Comparison of ENCODE assay signal across 15 cellular contexts in the genomic region with DNA sequence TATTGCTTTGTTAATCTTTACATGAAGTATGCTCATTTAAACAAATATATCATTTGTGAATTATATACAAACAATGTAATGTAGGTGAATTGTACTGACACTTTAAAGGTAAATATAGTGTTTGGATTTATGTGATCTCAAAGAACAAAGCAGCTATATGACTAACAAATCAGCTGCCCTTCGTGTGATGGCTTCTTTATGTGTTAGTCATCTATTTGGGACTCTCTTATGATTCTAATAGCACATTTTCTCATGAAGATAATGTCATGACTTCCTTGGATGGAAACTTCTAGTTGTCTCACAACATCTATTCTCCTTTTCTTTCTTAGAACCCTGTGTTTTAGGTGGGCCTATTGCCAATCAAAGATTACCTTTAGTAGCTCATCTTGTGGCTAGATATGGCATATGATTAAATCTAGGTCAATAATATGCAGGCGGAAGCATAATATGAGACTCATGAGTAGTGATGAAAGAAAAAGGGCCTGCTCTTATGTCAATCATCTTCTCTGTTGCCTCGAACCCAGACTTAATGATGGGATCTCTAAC. TPM values are rescaled to one million over a fixed set of nuclear protein-coding genes. Genes with fewer than 3 reads are reported as not detected.
A peak's percentile ranks its signal among the peaks of the same experiment; 100 is the strongest.
DNase-seq lines count a peak whose midpoint lies in the region; ATAC-seq and TF ChIP-seq lines count a peak whose summit lies in the region.
"Had no signal": no experiment of that assay in that cellular context is flagged by ENCODE, and none has a peak within 500 bp of the region (broad histone marks: within the 10 kb centered on the region; RNA-seq: fewer than 3 reads in every experiment).

No MANE protein-coding gene starts in this region.

- H3K4me1 ChIP-seq in PC-3 (ENCODE audit: insufficient read depth, low read length) = peaks cover 12% of the 10 kb centered on the region; the same call in 1 of the 2 replicates

- H3K9ac ChIP-seq in PC-3 (ENCODE audit: low read length) = no peak overlapping the region

- ATAC-seq in activated CD4-positive, alpha-beta T cell treated with anti-CD3 and anti-CD28 coated beads for 36 hours = peak; percentile 3
- ATAC-seq in PC-3 (peak; percentile 95), HG03442 (IDR thresholded peaks at IDR 0.05; ENCODE audit: unreplicated experiment) (no peak), Right ventricle myocardium inferior (no peak)

- H3F3A ChIP-seq in PC-3 (ENCODE audit: low read length, unreplicated experiment) = no peaks in the 10 kb centered on the region

- peaks cover 8% of the 10 kb centered on the region for H3K4me1 Mint-ChIP-seq in activated CD4-positive, alpha-beta T cell treated with anti-CD3 and anti-CD28 coated beads for 36 hours
- H3K4me1 Mint-ChIP-seq: brain had no signal

- no peaks in the 10 kb centered on the region for H4K20me1 ChIP-seq in PC-3 (ENCODE audit: low read length)

- no peak overlapping the region for H3K4me3 Mint-ChIP-seq in activated CD4-positive, alpha-beta T cell treated with anti-CD3 and anti-CD28 coated beads for 36 hours
- H3K4me3 Mint-ChIP-seq: brain had no signal

- 0 out of 2 replicates have a peak overlapping the region, but pooled peaks have one; percentile 11 for H3K4me2 ChIP-seq in PC-3 (ENCODE audit: low read length)
- H3K4me2 ChIP-seq: hepatocyte had no signal

- POLR2A ChIA-PET in activated CD4-positive, alpha-beta T cell treated with anti-CD3 and anti-CD28 coated beads for 36 hours (lab: Charles Lee) = no interaction called here
- POLR2A ChIA-PET in PC-3 (lab: Charles Lee; ENCODE audit: unreplicated experiment) = interaction anchor here (0.6 kb wide), 1 partner anchor 45 kb away, joined by 10 read pairs; the partner anchor contains the start of gene TMEM106B

- TF ChIP-seq CTCF in PC-3 (conservative IDR thresholded peaks at IDR 0.05; ENCODE audit: low read depth, low read length) (no peak), epithelial cell of esophagus (IDR thresholded peaks at IDR 0.05; ENCODE audit: insufficient read depth, low read depth, low read length, missing control alignments) (no peak)

- CTCF ChIA-PET in activated CD4-positive, alpha-beta T cell treated with anti-CD3 and anti-CD28 coated beads for 36 hours (lab: Charles Lee) = no interaction called here
- CTCF ChIA-PET in PC-3 (lab: Charles Lee) = no interaction called here

- no peak for DNase-seq in activated CD4-positive, alpha-beta T cell treated with anti-CD3 and anti-CD28 coated beads for 36 hours
- DNase-seq in activated CD4-positive, alpha-beta T cell treated with anti-CD3 and anti-CD28 coated beads, Interleukin-2, amount 50 U/mL, for 1 hour = no peak
- DNase-seq in PC-3 (peak; percentile 43), epithelial cell of esophagus (ENCODE audit: low read depth) (peak; percentile 70), renal cortical epithelial cell (ENCODE audit: low read depth) (peak; percentile 62), HUDEP-2 (lab: John Stamatoyannopoulos, UW; ENCODE audit: unreplicated experiment in 76 of 76) (no peak), Right ventricle myocardium inferior (ENCODE audit: missing footprints) (no peak)
- DNase-seq: activated CD4-positive, alpha-beta T cell treated with anti-CD3 and anti-CD28 coated beads for 48 hours; NCI-H1105; NCI-H446 treated with DMSO at 0.1 percent for 48 hours had no signal

- peaks cover 9% of the 10 kb centered on the region for H3K36me3 Mint-ChIP-seq in activated CD4-positive, alpha-beta T cell treated with anti-CD3 and anti-CD28 coated beads for 36 hours (ENCODE audit: low read depth)
- H3K36me3 Mint-ChIP-seq: brain had no signal

- no peaks in the 10 kb centered on the region for H3K9me3 ChIP-seq in PC-3 (ENCODE audit: low read length)
- H3K9me3 ChIP-seq: thoracic aorta had no signal

- H3K79me2 ChIP-seq in PC-3 (ENCODE audit: low read length) = no peaks in the 10 kb centered on the region
- H3K79me2 ChIP-seq: hepatocyte had no signal

- no peaks in the 10 kb centered on the region for H3K27me3 ChIP-seq in PC-3 (ENCODE audit: low read length)
- H3K27me3 ChIP-seq: hepatocyte had no signal

- H3K36me3 ChIP-seq in PC-3 (ENCODE audit: low read depth, low read length) = no peaks in the 10 kb centered on the region
- H3K36me3 ChIP-seq: thoracic aorta had no signal

- no peak overlapping the region for H2AFZ ChIP-seq in PC-3 (ENCODE audit: low read length)
- H2AFZ ChIP-seq: hepatocyte had no signal

- peaks cover 18% of the 10 kb centered on the region for H3K9me3 Mint-ChIP-seq in activated CD4-positive, alpha-beta T cell treated with anti-CD3 and anti-CD28 coated beads for 36 hours (ENCODE audit: low read depth)

- H3K27ac Mint-ChIP-seq in activated CD4-positive, alpha-beta T cell treated with anti-CD3 and anti-CD28 coated beads for 36 hours = peak overlapping the region; percentile 68
- H3K27ac Mint-ChIP-seq: brain had no signal

- H3K4me3 ChIP-seq in PC-3 (ENCODE audit: low read length) = no peak overlapping the region
- H3K4me3 ChIP-seq in epithelial cell of esophagus (ENCODE audit: low read length) = no peak overlapping the region
- H3K4me3 ChIP-seq: hepatocyte, lung, thoracic aorta had no signal

- no peaks in the 10 kb centered on the region for H3K9me2 ChIP-seq in PC-3 (replicated peaks; ENCODE audit: low read length)

- no peaks in the 10 kb centered on the region for H3K27me3 Mint-ChIP-seq in activated CD4-positive, alpha-beta T cell treated with anti-CD3 and anti-CD28 coated beads for 36 hours
- H3K27me3 Mint-ChIP-seq: brain had no signal

- BruUV-seq in PC-3 (replicated peaks; lab: Mats Ljungman, UMichigan) = no TSS peak

- intact Hi-C loops in activated CD4-positive, alpha-beta T cell treated with anti-CD3 and anti-CD28 coated beads for 36 hours (cut with DNase I, micrococcal nuclease) = loop anchor here (5.0 kb wide), 2 partner anchors 66 to 431 kb away; partner anchors contain the start of gene ARL4A (in 2 of the 2)
- intact Hi-C loops in PC-3 (cut with micrococcal nuclease) = no loop called here
- intact Hi-C loops in Right ventricle myocardium inferior (cut with DNase I) = no loop called here

- H3K27ac ChIP-seq in PC-3 (ENCODE audit: low read length) = peak overlapping the region; percentile 43
- H3K27ac ChIP-seq: hepatocyte, thoracic aorta had no signal

RNA-seq across cellular contexts. Expression of gene TMEM106B, which starts 45.0 kb away (rescaled TPM):
- total RNA-seq in activated CD4-positive, alpha-beta T cell treated with anti-CD3 and anti-CD28 coated beads for 36 hours = 10 to 100 TPM; 21.6 to 25.3 TPM
- total RNA-seq in PC-3 (2014; rRNA removed) (32.5 and 41.6 TPM in 2 replicates), renal cortical epithelial cell (98.5 and 117 TPM in 2 replicates), Right ventricle myocardium inferior (44.1 TPM)

Comparison
In these comparisons a context has a peak if more than half of its experiments do, and no peak if none do; other contexts are left out.
1. ATAC-seq: peak in activated CD4-positive, alpha-beta T cell treated with anti-CD3 and anti-CD28 coated beads for 36 hours (single experiment) and PC-3 (single experiment); none in HG03442 (single experiment) and Right ventricle myocardium inferior (single experiment).
2. DNase-seq: peak in PC-3 (single experiment), epithelial cell of esophagus (single experiment) and renal cortical epithelial cell (single experiment); none in activated CD4-positive, alpha-beta T cell treated with anti-CD3 and anti-CD28 coated beads for 36 hours (single experiment), activated CD4-positive, alpha-beta T cell treated with anti-CD3 and anti-CD28 coated beads, Interleukin-2, amount 50 U/mL, for 1 hour (single experiment), HUDEP-2 (0 of 76) and Right ventricle myocardium inferior (single experiment).
3. intact Hi-C loops: an anchor here in activated CD4-positive, alpha-beta T cell treated with anti-CD3 and anti-CD28 coated beads for 36 hours (5.0 kb wide); none called in PC-3 and Right ventricle myocardium inferior.